In genomic region chr10:124418726-124419501, GRCh38 we compare ENCODE assay signal across 8 cellular contexts. TPM values are rescaled to one million over a fixed set of nuclear protein-coding genes. Genes with fewer than 3 reads are reported as not detected.
DNase-seq lines count a peak whose midpoint lies in the region; ATAC-seq and TF ChIP-seq lines count a peak whose summit lies in the region.

OAT (minus strand) TSS chr10:124418923; CDS start chr10:124412171, 6,752 bp downstream.

- H3K9me3 ChIP-seq in thoracic aorta = no peaks in the 10 kb centered on the region

- peak within 1 kb of the TSS; percentile 88 for H3K27ac Mint-ChIP-seq in osteocyte (ENCODE audit: unreplicated experiment)

- peak within 1 kb of the TSS; percentile 89 for H3K4me3 Mint-ChIP-seq in osteocyte (ENCODE audit: unreplicated experiment)

- H3K4me1 ChIP-seq in thoracic aorta (ENCODE audit: control insufficient read depth in 1 of 2, low read depth in 2 of 2) = peaks cover 20 to 37% of the 10 kb centered on the region in 2 donors

- peaks cover 25% of the 10 kb centered on the region for H3K27me3 Mint-ChIP-seq in osteocyte (ENCODE audit: unreplicated experiment)

- H3K27me3 ChIP-seq in thoracic aorta (replicated peaks; ENCODE audit: insufficient read depth) = no peaks in the 10 kb centered on the region

- H3K27ac ChIP-seq in thoracic aorta = peak within 1 kb of the TSS; percentile 89 to 95

- H3K4me1 Mint-ChIP-seq in osteocyte (ENCODE audit: unreplicated experiment) = peaks cover 33% of the 10 kb centered on the region

- H3K9me3 Mint-ChIP-seq in osteocyte (ENCODE audit: unreplicated experiment) = no peaks in the 10 kb centered on the region

- H3K4me3 ChIP-seq in GM12864 (ENCODE audit: low read depth, low read length) = peak within 1 kb of the TSS; percentile 55
- H3K4me3 ChIP-seq in thoracic aorta = peak within 1 kb of the TSS; percentile 93

- DNase-seq in GM12864 (ENCODE audit: low read depth) (peak; percentile 75), NCI-H1417 (lab: John Stamatoyannopoulos, UW) (peak; percentile 91 to 96 (median 95)), SW480 (ENCODE audit: low spot score) (peak; percentile 93), head of caudate nucleus (peak; percentile 97 to 99 (median 98)), osteocyte (ENCODE audit: extremely low spot score, unreplicated experiment) (peak; percentile 98), thoracic aorta (ENCODE audit: low spot score) (peak; percentile 89)
- peak; percentile 88 for DNase-seq in activated naive CD8-positive, alpha-beta T cell treated with anti-CD3 and anti-CD28 coated beads, Interleukin-2, amount 50 U/mL, for 16 hours (ENCODE audit: low read depth, low spot score)

- intact Hi-C loops in head of caudate nucleus (cut with DNase I) = no loop called here

- H3K36me3 Mint-ChIP-seq in osteocyte (ENCODE audit: unreplicated experiment) = no peaks in the 10 kb centered on the region

- ATAC-seq in HG02678 (IDR thresholded peaks at IDR 0.05; ENCODE audit: unreplicated experiment) (peak; percentile 94), thoracic aorta (ENCODE audit: insufficient number of reproducible peaks, low FRiP score, low read depth) (peak; percentile 94)

- TF ChIP-seq CTCF in GM12864 (IDR thresholded peaks at IDR 0.05; ENCODE audit: low read depth, low read length, missing control alignments) = peak; percentile 9
- no peak for TF ChIP-seq CTCF in osteocyte (IDR thresholded peaks at IDR 0.05)
- no peak for TF ChIP-seq CTCF in thoracic aorta (IDR thresholded peaks at IDR 0.05)

- no peaks in the 10 kb centered on the region for H3K36me3 ChIP-seq in thoracic aorta

RNA-seq across cellular contexts. Expression of gene OAT, which starts in this region (rescaled TPM):
- total RNA-seq in osteocyte = 113 and 122 TPM in 2 replicates
- 10 to 100 TPM; 74.5 to 83.7 TPM for total RNA-seq in thoracic aorta

Comparison
In these comparisons a context has a peak if more than half of its experiments do, and no peak if none do; other contexts are left out.
1. Peak in every context shown above with its lines: DNase-seq, ATAC-seq, H3K4me3 ChIP-seq and H3K27ac ChIP-seq.